ENCODE assay signal across 17 cellular contexts in genomic region chr2:71939588-71940535, GRCh38.
A peak's percentile ranks its signal among the peaks of the same experiment; 100 is the strongest.
DNase-seq lines count a peak whose midpoint lies in the region; ATAC-seq, FAIRE-seq and TF ChIP-seq lines count a peak whose summit lies in the region.
"Had no signal": no experiment of that assay in that cellular context is flagged by ENCODE, and none has a peak within 500 bp of the region (broad histone marks: within the 10 kb centered on the region; RNA-seq: fewer than 3 reads in every experiment).

No MANE protein-coding gene starts in this region.

- H3K4me1 Mint-ChIP-seq in WTC11, result no peaks in the 10 kb centered on the region

- no peak for FAIRE-seq in HTR-8/SVneo (lab: Jason Lieb, UNC)

- no peak for TF ChIP-seq CTCF in WTC11 (IDR thresholded peaks at IDR 0.05)

- no peaks in the 10 kb centered on the region for H3K27me3 Mint-ChIP-seq in WTC11 (ENCODE audit: low read depth)

- H3K9me3 Mint-ChIP-seq in WTC11, result no peaks in the 10 kb centered on the region
- H3K9me3 Mint-ChIP-seq: activated T-cell treated with anti-CD3 and anti-CD28 coated beads, Interleukin-2, amount 50 U/mL, for 72 hours had no signal

- CTCF ChIA-PET in WTC11 (lab: Charles Lee), result interaction anchor here (1.4 kb wide), 1 partner anchor 16 kb away, joined by 11 read pairs; no protein-coding TSS in a partner anchor

- H3K27ac Mint-ChIP-seq in WTC11, result no peak overlapping the region
- H3K27ac Mint-ChIP-seq: activated T-cell treated with anti-CD3 and anti-CD28 coated beads, Interleukin-2, amount 50 U/mL, for 72 hours had no signal

- POLR2A ChIA-PET in WTC11 (lab: Charles Lee), result no interaction called here

- no peaks in the 10 kb centered on the region for H3K36me3 Mint-ChIP-seq in WTC11

- H3K4me3 Mint-ChIP-seq in WTC11, result no peak overlapping the region
- H3K4me3 Mint-ChIP-seq: activated T-cell treated with anti-CD3 and anti-CD28 coated beads, Interleukin-2, amount 50 U/mL, for 72 hours had no signal

- ATAC-seq in WTC11 (no peak), GM21825 (IDR thresholded peaks at IDR 0.05; ENCODE audit: unreplicated experiment) (no peak)
- ATAC-seq: activated T-cell treated with anti-CD3 and anti-CD28 coated beads, Interleukin-2, amount 50 U/mL, for 72 hours had no signal

- DNase-seq in ELF-1 (ENCODE audit: low read depth, low spot score) (peak; percentile 0), WTC11 (ENCODE audit: low spot score) (peak; percentile 4), iPS-NIHi11 (ENCODE audit: low spot score) (peak; percentile 6), HTR-8/SVneo (ENCODE audit: insufficient read length, low spot score) (no peak), NCI-H526 treated with DMSO at 0.1 percent for 48 hours (lab: John Stamatoyannopoulos, UW) (no peak), NCI-H2029 treated with DMSO at 0.1 percent for 48 hours (lab: John Stamatoyannopoulos, UW) (no peak)
- DNase-seq in stimulated activated CD8-positive, alpha-beta memory T cell treated with anti-CD3 and anti-CD28 coated beads, Interleukin-4, amount 100 ng/mL, for 48 hours, result peak; percentile 9
- DNase-seq: activated CD4-positive, alpha-beta T cell treated with anti-CD3 and anti-CD28 coated beads for 48 hours; activated T-cell treated with anti-CD3 and anti-CD28 coated beads, Interleukin-2, amount 50 U/mL, for 72 hours; AML-193; DMS53; GM23248; NK-92 treated with Interleukin-12 subunit alpha and Interleukin-12 subunit beta, amount 100 ng/mL, for 24 hours; SHP77; T-helper 2 cell; thyroid gland had no signal

TF ChIP-seq in WTC11, 78 proteins besides CTCF, POLR2A, EP300 and RAD21:
- no peak for TF ChIP-seq RELA (CRISPR knock-in tag; IDR thresholded peaks at IDR 0.05; ENCODE audit: borderline replicate concordance)

Comparison
In these comparisons a context has a peak if more than half of its experiments do, and no peak if none do; other contexts are left out.
1. DNase-seq: peak in ELF-1 (single experiment), WTC11 (single experiment), iPS-NIHi11 (single experiment) and stimulated activated CD8-positive, alpha-beta memory T cell treated with anti-CD3 and anti-CD28 coated beads, Interleukin-4, amount 100 ng/mL, for 48 hours (single experiment); none in HTR-8/SVneo (single experiment), NCI-H526 treated with DMSO at 0.1 percent for 48 hours (single experiment) and NCI-H2029 treated with DMSO at 0.1 percent for 48 hours (single experiment).